In genomic region chr7:88041583-88041982, GRCh38 we compare ENCODE assay signal across 24 cellular contexts.
"Had no signal": no experiment of that assay in that cellular context is flagged by ENCODE, and none has a peak within 500 bp of the region (broad histone marks: within the 10 kb centered on the region; RNA-seq: fewer than 3 reads in every experiment).

No MANE protein-coding gene starts in this region.

- ATAC-seq: activated naive CD4-positive, alpha-beta T cell treated with anti-CD3 and anti-CD28 coated beads, Interleukin-2, amount 50 U/mL, for 72 hours; activated T-cell treated with anti-CD3 and anti-CD28 coated beads, Interleukin-2, amount 50 U/mL, for 4 hours; gastroesophageal sphincter; mucosa of descending colon; natural killer cell treated with Interleukin-12 subunit alpha and Interleukin-12 subunit beta and Interleukin-15 and Interleukin-18, amount 100 ng/mL, for 72 hours; stimulated activated naive B cell treated with anti-CD40 and anti-IgM and Interleukin-4, amounts not matched to agents 10 μg/mL and 1 μg/mL and 100 μg/mL, for 72 hours; WTC11 had no signal

- H3K27me3 Mint-ChIP-seq: activated CD4-positive, alpha-beta memory T cell treated with anti-CD3 and anti-CD28 coated beads, Interleukin-2, amount 10 ng/mL, durations not matched to agents 7 days and 5 days; activated CD4-positive, alpha-beta T cell treated with anti-CD3 and anti-CD28 coated beads, Interleukin-2, amount 10 ng/mL, durations not matched to agents 7 days and 5 days; brain; natural killer cell treated with Interleukin-12 subunit alpha and Interleukin-12 subunit beta and Interleukin-15 and Interleukin-18, amount 100 ng/mL, for 72 hours; stimulated activated naive B cell treated with anti-CD40 and anti-IgM and Interleukin-4, amounts not matched to agents 10 μg/mL and 1 μg/mL and 100 μg/mL, for 72 hours had no signal

- H3K4me1 Mint-ChIP-seq: WTC11 had no signal

- H3K9me3 Mint-ChIP-seq: activated CD4-positive, alpha-beta memory T cell treated with anti-CD3 and anti-CD28 coated beads, Interleukin-2, amount 10 ng/mL, durations not matched to agents 7 days and 5 days; activated naive CD4-positive, alpha-beta T cell treated with anti-CD3 and anti-CD28 coated beads, Interleukin-2, amount 50 U/mL, for 72 hours; activated T-cell treated with anti-CD3 and anti-CD28 coated beads, Interleukin-2, amount 50 U/mL, for 4 hours; brain; natural killer cell treated with Interleukin-12 subunit alpha and Interleukin-12 subunit beta and Interleukin-15 and Interleukin-18, amount 100 ng/mL, for 72 hours; stimulated activated naive B cell treated with anti-CD40 and anti-IgM and Interleukin-4, amounts not matched to agents 10 μg/mL and 1 μg/mL and 100 μg/mL, for 72 hours; WTC11 had no signal

- H3K36me3 Mint-ChIP-seq: activated naive CD4-positive, alpha-beta T cell treated with anti-CD3 and anti-CD28 coated beads, Interleukin-2, amount 50 U/mL, for 72 hours; brain; natural killer cell treated with Interleukin-12 subunit alpha and Interleukin-12 subunit beta and Interleukin-15 and Interleukin-18, amount 100 ng/mL, for 72 hours; stimulated activated naive B cell treated with anti-CD40 and anti-IgM and Interleukin-4, amounts not matched to agents 10 μg/mL and 1 μg/mL and 100 μg/mL, for 72 hours; WTC11 had no signal

- H3K4me3 Mint-ChIP-seq: activated CD4-positive, alpha-beta memory T cell treated with anti-CD3 and anti-CD28 coated beads, Interleukin-2, amount 10 ng/mL, durations not matched to agents 7 days and 5 days; activated T-cell treated with anti-CD3 and anti-CD28 coated beads, Interleukin-2, amount 50 U/mL, for 4 hours; stimulated activated naive B cell treated with anti-CD40 and anti-IgM and Interleukin-4, amounts not matched to agents 10 μg/mL and 1 μg/mL and 100 μg/mL, for 72 hours; WTC11 had no signal

- H3K27ac Mint-ChIP-seq: activated CD4-positive, alpha-beta memory T cell treated with anti-CD3 and anti-CD28 coated beads, Interleukin-2, amount 10 ng/mL, durations not matched to agents 7 days and 5 days; activated CD4-positive, alpha-beta T cell treated with anti-CD3 and anti-CD28 coated beads, Interleukin-2, amount 10 ng/mL, durations not matched to agents 7 days and 5 days; activated naive CD4-positive, alpha-beta T cell treated with anti-CD3 and anti-CD28 coated beads, Interleukin-2, amount 50 U/mL, for 72 hours; natural killer cell treated with Interleukin-12 subunit alpha and Interleukin-12 subunit beta and Interleukin-15 and Interleukin-18, amount 100 ng/mL, for 72 hours; stimulated activated naive B cell treated with anti-CD40 and anti-IgM and Interleukin-4, amounts not matched to agents 10 μg/mL and 1 μg/mL and 100 μg/mL, for 72 hours; WTC11 had no signal

- DNase-seq: activated CD4-positive, alpha-beta memory T cell treated with anti-CD3 and anti-CD28 coated beads, Interleukin-2, amount 10 ng/mL, durations not matched to agents 7 days and 5 days; activated CD4-positive, alpha-beta T cell treated with anti-CD3 and anti-CD28 coated beads for 1 hour; activated CD4-positive, alpha-beta T cell treated with anti-CD3 and anti-CD28 coated beads, Interleukin-2, amount 10 ng/mL, durations not matched to agents 7 days and 5 days; activated CD8-positive, alpha-beta memory T cell treated with anti-CD3 and anti-CD28 coated beads, Interleukin-2, amount 50 U/mL, for 48 hours; activated naive CD4-positive, alpha-beta T cell; activated T-cell treated with anti-CD3 and anti-CD28 coated beads, Interleukin-2, amount 50 U/mL, for 4 hours; adrenal gland; aorta; cortex of kidney; islet precursor cell; left ventricle myocardium inferior; mucosa of descending colon; stimulated activated CD4-positive, alpha-beta T cell treated with anti-CD3 and anti-CD28 coated beads, Interleukin-1b, Interleukin-23, amount 100 ng/mL, for 48 hours; stimulated activated CD4-positive, alpha-beta T cell treated with anti-CD3 and anti-CD28 coated beads, Interleukin-4, amount 100 ng/mL, for 4 hours; stimulated activated CD8-positive, alpha-beta memory T cell treated with anti-CD3 and anti-CD28 coated beads, Interleukin-4, amount 100 ng/mL, for 48 hours; stimulated activated naive B cell treated with anti-CD40 and anti-IgM and Interleukin-4, amounts not matched to agents 10 μg/mL and 1 μg/mL and 100 μg/mL, for 72 hours; stomach; thyroid gland; upper lobe of left lung had no signal
